1 cellular context compared by ENCODE assay signal in genomic region chr3:51828297-51828696, GRCh38.
TF ChIP-seq lines count a peak whose summit lies in the region.

No MANE protein-coding gene starts in this region.

TF ChIP-seq in K562, 482 proteins besides CTCF, POLR2A, EP300 and RAD21:
- TF ChIP-seq HLTF (IDR thresholded peaks at IDR 0.05), result no peak
- peak; percentile 93 for TF ChIP-seq ZNF324 (CRISPR knock-in tag; IDR thresholded peaks at IDR 0.05)
